In the genomic region with DNA sequence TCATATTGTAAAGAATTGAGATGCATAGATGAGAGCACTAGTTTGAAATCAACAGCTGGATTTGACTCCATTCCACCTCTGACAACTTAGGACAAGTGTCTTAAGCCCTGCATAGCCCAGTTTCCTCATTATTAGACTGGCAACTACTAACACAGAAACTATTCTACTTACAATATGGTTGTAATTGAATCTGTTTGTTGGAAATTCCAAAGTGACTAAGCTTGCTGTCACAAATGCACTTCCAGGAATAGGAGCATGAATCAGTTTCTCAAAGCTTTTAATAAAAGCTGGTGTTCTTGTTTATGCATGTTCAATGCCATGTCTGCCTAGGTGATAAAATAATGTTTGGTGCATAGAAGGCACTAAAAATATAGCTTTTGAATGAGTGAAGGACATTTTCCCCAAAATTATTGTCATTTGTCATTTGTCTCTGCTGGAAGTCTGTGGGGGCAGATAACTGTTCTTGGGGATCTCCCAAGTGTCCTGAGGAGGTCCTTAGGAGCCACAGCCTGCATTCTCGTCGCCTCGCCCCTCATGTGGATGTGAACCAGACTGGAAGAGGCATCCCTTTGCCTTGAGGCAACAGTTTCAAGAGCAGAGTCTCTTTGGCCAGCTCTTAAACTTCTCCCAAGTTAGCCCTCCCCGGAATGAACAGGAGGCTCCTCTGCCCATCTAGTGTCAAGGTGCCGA, we compare ENCODE assay signal across 10 cellular contexts. TPM values are rescaled to one million over a fixed set of nuclear protein-coding genes. Genes with fewer than 3 reads are reported as not detected.
DNase-seq lines count a peak whose midpoint lies in the region; ATAC-seq and TF ChIP-seq lines count a peak whose summit lies in the region.
"Had no signal": no experiment of that assay in that cellular context is flagged by ENCODE, and none has a peak within 500 bp of the region (broad histone marks: within the 10 kb centered on the region; RNA-seq: fewer than 3 reads in every experiment).

No MANE protein-coding gene starts in this region.

- TF ChIP-seq CTCF in tibial artery (IDR thresholded peaks at IDR 0.05) = no peak
- no peak for TF ChIP-seq CTCF in Peyer's patch (IDR thresholded peaks at IDR 0.05)

- H3K14ac ChIP-seq in mesenchymal stem cell (ENCODE audit: low read length in 2 of 2) = peak overlapping the region in 1 of 2 experiments; percentile 81

- intact Hi-C loops in tibial artery (cut with DNase I; ENCODE audit: low total_unique reads) = no loop called here

- ATAC-seq in GM21360 (IDR thresholded peaks at IDR 0.05; ENCODE audit: unreplicated experiment) = no peak

- H3K18ac ChIP-seq in mesenchymal stem cell (ENCODE audit: low read depth in 1 of 2, low read length in 2 of 2) = peak overlapping the region; percentile 37 to 72

- H3K4me1 ChIP-seq in BLaER1 (peaks cover 81% of the 10 kb centered on the region), mesenchymal stem cell (ENCODE audit: control insufficient read depth, insufficient read depth, low read depth, low read length) (peaks cover 6% of the 10 kb centered on the region), tibial artery (peaks cover 0 to 22% (median 3%) of the 10 kb centered on the region in 4 donors), Peyer's patch (peaks cover 0 to 14% (median 1%) of the 10 kb centered on the region in 4 donors)
- H3K4me1 ChIP-seq: prostate gland had no signal

- H2AFZ ChIP-seq in mesenchymal stem cell (ENCODE audit: low read depth, low read length) = no peak overlapping the region

- no peak for TF ChIP-seq POLR2A in Peyer's patch (IDR thresholded peaks at IDR 0.05)

- H2BK5ac ChIP-seq in mesenchymal stem cell (ENCODE audit: low read depth, low read length, poor library complexity, severe bottlenecking) = no peak overlapping the region

- H3K4me3 ChIP-seq in BLaER1 = no peak overlapping the region
- H3K4me3 ChIP-seq in mesenchymal stem cell (ENCODE audit: insufficient read depth in 1 of 2, low read depth in 1 of 2, low read length in 2 of 2) = peak overlapping the region in 1 of 2 experiments; percentile 52
- no peak overlapping the region for H3K4me3 ChIP-seq in tibial artery
- no peak overlapping the region for H3K4me3 ChIP-seq in Peyer's patch
- H3K4me3 ChIP-seq: prostate gland had no signal

- no peaks in the 10 kb centered on the region for H3K79me1 ChIP-seq in mesenchymal stem cell (replicated peaks; ENCODE audit: low read length, poor library complexity, severe bottlenecking)

- H3K27me3 ChIP-seq in BLaER1 (no peaks in the 10 kb centered on the region), mesenchymal stem cell (ENCODE audit: control insufficient read depth in 1 of 2, insufficient read depth in 1 of 2, low read length in 2 of 2) (no peaks in the 10 kb centered on the region), tibial artery (no peaks in the 10 kb centered on the region), Peyer's patch (no peaks in the 10 kb centered on the region)

- H4K8ac ChIP-seq in mesenchymal stem cell (ENCODE audit: low read length) = peak overlapping the region; percentile 42

- DNase-seq in HS-5 (ENCODE audit: low read depth) (peak; percentile 84), amniotic epithelial cell (ENCODE audit: low read depth) (peak; percentile 59), mesenchymal stem cell (peak; percentile 93), tibial artery (no peak), Peyer's patch (no peak), NAMALWA (ENCODE audit: low spot score) (no peak)
- DNase-seq: NCI-H2029 treated with DMSO at 0.1 percent for 48 hours had no signal

- H4K91ac ChIP-seq in mesenchymal stem cell (ENCODE audit: low read length) = peak overlapping the region; percentile 66

- H3K27ac ChIP-seq in BLaER1 (no peak overlapping the region), mesenchymal stem cell (ENCODE audit: low read length, poor library complexity, severe bottlenecking) (peak overlapping the region; percentile 62), tibial artery (no peak overlapping the region), Peyer's patch (peak overlapping the region in 1 of 4 donors; percentile 66)
- H3K27ac ChIP-seq: prostate gland had no signal

- H2AK5ac ChIP-seq in mesenchymal stem cell (ENCODE audit: low read length, severe bottlenecking) = peak overlapping the region; percentile 69

- no peaks in the 10 kb centered on the region for H4K20me1 ChIP-seq in BLaER1

- H3K9ac ChIP-seq in BLaER1 (no peak overlapping the region), mesenchymal stem cell (ENCODE audit: low read length) (peak overlapping the region; percentile 70)

- peak overlapping the region; percentile 68 for H3K4me2 ChIP-seq in BLaER1
- H3K4me2 ChIP-seq in mesenchymal stem cell (ENCODE audit: low read length, poor library complexity, severe bottlenecking) = no peak overlapping the region

- H3K9me3 ChIP-seq in BLaER1 (peaks cover 6% of the 10 kb centered on the region; the same call in 1 of the 2 replicates), mesenchymal stem cell (ENCODE audit: control insufficient read depth, low read length) (no peaks in the 10 kb centered on the region), tibial artery (no peaks in the 10 kb centered on the region), Peyer's patch (no peaks in the 10 kb centered on the region)
- H3K9me3 ChIP-seq: prostate gland had no signal

- peak overlapping the region; percentile 70 to 96 for H2BK12ac ChIP-seq in mesenchymal stem cell (ENCODE audit: low read length in 2 of 2)

- H3K36me3 ChIP-seq in BLaER1 (peaks cover 4% of the 10 kb centered on the region), mesenchymal stem cell (ENCODE audit: control insufficient read depth in 1 of 2, insufficient read depth in 2 of 2, low read depth in 1 of 2, low read length in 2 of 2) (peaks cover 0 to 2% of the 10 kb centered on the region in 2 experiments), tibial artery (no peaks in the 10 kb centered on the region), Peyer's patch (no peaks in the 10 kb centered on the region)
- H3K36me3 ChIP-seq: prostate gland had no signal

- peak overlapping the region; percentile 54 for H2BK120ac ChIP-seq in mesenchymal stem cell (ENCODE audit: low read depth, low read length)

- 84% methylated on average over 5 of the region's 5 CpGs for WGBS in mesenchymal stem cell

- H2BK15ac ChIP-seq in mesenchymal stem cell (ENCODE audit: low read depth, poor library complexity, severe bottlenecking) = no peak overlapping the region

- no peak overlapping the region for H3K23ac ChIP-seq in mesenchymal stem cell (ENCODE audit: low read length in 2 of 2)

- peak overlapping the region in 1 of 2 experiments; percentile 39 for H3K4ac ChIP-seq in mesenchymal stem cell (ENCODE audit: low read depth in 1 of 2, low read length in 2 of 2)

RNA-seq across cellular contexts. Expression of a gene that starts 40.4 kb away (rescaled TPM):
- polyA plus RNA-seq in mesenchymal stem cell (2013, experiment 1 of 2) = 52.7 TPM
- polyA plus RNA-seq in mesenchymal stem cell (2013, experiment 2 of 2) = 59.2 TPM
- 10 to 100 TPM; 50.1 to 55.7 (median 52.7) TPM for total RNA-seq in Peyer's patch

Comparison
In these comparisons a context has a peak if more than half of its experiments do, and no peak if none do; other contexts are left out.
1. DNase-seq: peak in HS-5 (single experiment), amniotic epithelial cell (single experiment) and mesenchymal stem cell (single experiment); none in tibial artery (0 of 2), Peyer's patch (0 of 3) and NAMALWA (single experiment).